9 cellular contexts compared by ENCODE assay signal in the genomic region with DNA sequence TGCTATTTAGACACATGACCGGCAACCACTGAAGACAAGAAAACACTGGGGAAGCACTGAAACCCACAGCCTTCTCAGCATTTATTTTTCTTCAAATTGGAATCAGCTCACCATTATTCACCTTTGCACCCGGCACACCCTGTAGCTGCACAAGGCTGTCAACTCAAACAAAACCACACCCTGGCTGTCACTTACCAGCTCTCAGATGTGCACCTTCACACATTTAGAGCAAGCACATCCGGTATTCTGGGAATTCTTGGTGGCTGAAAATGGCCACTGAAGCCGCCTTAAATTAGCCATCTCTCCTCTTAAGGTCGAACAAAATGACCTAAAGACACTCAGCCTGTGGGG. TPM values are rescaled to one million over a fixed set of nuclear protein-coding genes. Genes with fewer than 3 reads are reported as not detected.
DNase-seq lines count a peak whose midpoint lies in the region; ATAC-seq and TF ChIP-seq lines count a peak whose summit lies in the region.
"Had no signal": no experiment of that assay in that cellular context is flagged by ENCODE, and none has a peak within 500 bp of the region (broad histone marks: within the 10 kb centered on the region; RNA-seq: fewer than 3 reads in every experiment).

No MANE protein-coding gene starts in this region.

- CTCF ChIA-PET in PC-9 (lab: Charles Lee) (no interaction called here), MCF 10A (lab: Yijun Ruan, JAX) (interaction anchor here (0.7 to 1.5 kb wide), 5 partner anchors 11 to 192 kb away, joined by 3 to 4 read pairs (median 3); no protein-coding TSS in a partner anchor)
- CTCF ChIA-PET in naive thymus-derived CD4-positive, alpha-beta T cell (lab: Charles Lee) = interaction anchor here (0.7 to 1.2 kb wide), 5 partner anchors 10 to 150 kb away, joined by 3 to 7 read pairs (median 5); a partner anchor contains a TSS

- TF ChIP-seq CTCF in GM12875 (IDR thresholded peaks at IDR 0.05; ENCODE audit: borderline replicate concordance, insufficient read depth, low read depth, low read length) (no peak), PC-9 (conservative IDR thresholded peaks at IDR 0.05) (no peak), MCF 10A (IDR thresholded peaks at IDR 0.05; ENCODE audit: unreplicated experiment) (no peak), upper lobe of right lung (IDR thresholded peaks at IDR 0.05) (no peak)

- peak overlapping the region; percentile 81 for H2AFZ ChIP-seq in PC-9

- intact Hi-C loops in PC-9 (cut with micrococcal nuclease; ENCODE audit: unreplicated experiment) (loop anchor here (2.0 to 10.0 kb wide), 4 partner anchors 52 to 170 kb away; a partner anchor contains a TSS), MCF 10A (cut with micrococcal nuclease) (loop anchor here (2.0 to 5.0 kb wide), 4 partner anchors 28 to 170 kb away; a partner anchor contains a TSS), upper lobe of right lung (cut with DNase I) (no loop called here)
- intact Hi-C loops in naive thymus-derived CD4-positive, alpha-beta T cell (cut with micrococcal nuclease) = loop anchor here (1.0 to 10.0 kb wide), 5 partner anchors 20 to 1478 kb away; a partner anchor contains a TSS

- H3K36me3 ChIP-seq in PC-9 (ENCODE audit: low read depth) (no peaks in the 10 kb centered on the region), upper lobe of right lung (no peaks in the 10 kb centered on the region)
- H3K36me3 ChIP-seq in naive thymus-derived CD4-positive, alpha-beta T cell (ENCODE audit: control insufficient read depth in 2 of 3, insufficient read depth in 3 of 3, low read length in 3 of 3) = no peaks in the 10 kb centered on the region

- H3K4me1 ChIP-seq in PC-9 (replicated peaks; ENCODE audit: insufficient read depth) (peaks cover 29% of the 10 kb centered on the region), upper lobe of right lung (peaks cover 33% of the 10 kb centered on the region)
- peaks cover 41 to 48% of the 10 kb centered on the region in 2 donors for H3K4me1 ChIP-seq in naive thymus-derived CD4-positive, alpha-beta T cell (ENCODE audit: control insufficient read depth in 2 of 2, insufficient read depth in 2 of 2, low read length in 2 of 2)

- H3K9me2 ChIP-seq in PC-9 (ENCODE audit: insufficient read depth) = no peaks in the 10 kb centered on the region

- POLR2A ChIA-PET in PC-9 (lab: Charles Lee; ENCODE audit: unreplicated experiment) (interaction anchor here (0.5 to 1.0 kb wide), 3 partner anchors 50 to 53 kb away, joined by 3 to 6 read pairs (median 4); no protein-coding TSS in a partner anchor), MCF 10A (lab: Yijun Ruan, JAX) (interaction anchor here (0.6 to 1.7 kb wide), 8 partner anchors 11 to 1847 kb away, joined by 3 to 12 read pairs (median 4); a partner anchor contains a TSS)
- POLR2A ChIA-PET in naive thymus-derived CD4-positive, alpha-beta T cell (lab: Charles Lee) = interaction anchor here (0.9 to 3.4 kb wide), 9 partner anchors 12 to 172 kb away, joined by 3 to 27 read pairs (median 6); a partner anchor contains a TSS

- H3K4me3 Mint-ChIP-seq in MCF 10A (ENCODE audit: unreplicated experiment) = peak overlapping the region; percentile 71
- H3K4me3 Mint-ChIP-seq in naive thymus-derived CD4-positive, alpha-beta T cell = peak overlapping the region; percentile 74 to 99 (median 84)

- H3K9me3 ChIP-seq in PC-9 (ENCODE audit: insufficient read depth, low read depth) = no peaks in the 10 kb centered on the region
- H3K9me3 ChIP-seq in naive thymus-derived CD4-positive, alpha-beta T cell (ENCODE audit: control insufficient read depth in 2 of 3, low read length in 3 of 3) = no peaks in the 10 kb centered on the region
- no peaks in the 10 kb centered on the region for H3K9me3 ChIP-seq in upper lobe of right lung

- no peaks in the 10 kb centered on the region for H3K79me2 ChIP-seq in PC-9 (ENCODE audit: low read depth)

- H3K4me2 ChIP-seq in PC-9 = peak overlapping the region; percentile 78

- H3K4me3 ChIP-seq in GM12875 (ENCODE audit: low read depth, low read length) = peak overlapping the region; percentile 18
- H3K4me3 ChIP-seq in PC-9 = peak overlapping the region; percentile 50
- peak overlapping the region; percentile 29 for H3K4me3 ChIP-seq in naive thymus-derived CD4-positive, alpha-beta T cell (ENCODE audit: low read length)
- H3K4me3 ChIP-seq in upper lobe of right lung = peak overlapping the region; percentile 35

- H3K27me3 ChIP-seq in PC-9 (ENCODE audit: insufficient read depth, low read depth) = peaks cover 1% of the 10 kb centered on the region; the same call in 1 of the 2 replicates
- H3K27me3 ChIP-seq in naive thymus-derived CD4-positive, alpha-beta T cell (ENCODE audit: control insufficient read depth in 2 of 2, insufficient read depth in 2 of 2, low read length in 2 of 2) = no peaks in the 10 kb centered on the region
- no peaks in the 10 kb centered on the region for H3K27me3 ChIP-seq in upper lobe of right lung

- no peaks in the 10 kb centered on the region for H4K20me1 ChIP-seq in PC-9 (ENCODE audit: insufficient read depth)

- H3K27ac ChIP-seq in PC-9 (peak overlapping the region; percentile 76), upper lobe of right lung (peak overlapping the region; percentile 70)
- peak overlapping the region; percentile 71 for H3K27ac ChIP-seq in naive thymus-derived CD4-positive, alpha-beta T cell (ENCODE audit: low read depth, low read length)

- peaks cover 10% of the 10 kb centered on the region for H3K4me1 Mint-ChIP-seq in MCF 10A (ENCODE audit: insufficient read depth, unreplicated experiment)
- peaks cover 35 to 75% (median 64%) of the 10 kb centered on the region in 7 donors for H3K4me1 Mint-ChIP-seq in naive thymus-derived CD4-positive, alpha-beta T cell

- no peaks in the 10 kb centered on the region for H3K9me3 Mint-ChIP-seq in MCF 10A (ENCODE audit: unreplicated experiment)
- peaks cover 0 to 4% (median 0%) of the 10 kb centered on the region in 11 donors for H3K9me3 Mint-ChIP-seq in naive thymus-derived CD4-positive, alpha-beta T cell

- DNase-seq in H4 (ENCODE audit: low spot score) (peak; percentile 69), PC-9 (peak; percentile 20 to 44), MCF 10A (ENCODE audit: unreplicated experiment) (no peak), upper lobe of right lung (no peak), NCI-H446 (lab: John Stamatoyannopoulos, UW) (no peak)
- peak in 6 of 9 donors; percentile 66 to 84 (median 82) for DNase-seq in naive thymus-derived CD4-positive, alpha-beta T cell

- H3F3A ChIP-seq in PC-9 (ENCODE audit: insufficient read depth, low read depth) = peaks cover 14% of the 10 kb centered on the region

- BruUV-seq in PC-9 (replicated peaks; lab: Mats Ljungman, UMichigan) (TSS peak; percentile 75), MCF 10A (replicated peaks; lab: Mats Ljungman, UMichigan) (TSS peak; percentile 62)

- H3K27me3 Mint-ChIP-seq in MCF 10A (ENCODE audit: insufficient read depth, unreplicated experiment) = peaks cover 11% of the 10 kb centered on the region
- peaks cover 0 to 19% (median 0%) of the 10 kb centered on the region in 5 donors for H3K27me3 Mint-ChIP-seq in naive thymus-derived CD4-positive, alpha-beta T cell

- ATAC-seq in naive thymus-derived CD4-positive, alpha-beta T cell = peak; percentile 57
- ATAC-seq in upper lobe of right lung (peak; percentile 0), HG03097 (IDR thresholded peaks at IDR 0.05; ENCODE audit: low FRiP score, unreplicated experiment) (no peak)

- H3K36me3 Mint-ChIP-seq in MCF 10A (ENCODE audit: insufficient read depth, unreplicated experiment) = no peaks in the 10 kb centered on the region
- H3K36me3 Mint-ChIP-seq in naive thymus-derived CD4-positive, alpha-beta T cell = peaks cover 0 to 5% (median 0%) of the 10 kb centered on the region in 5 donors

- H3K27ac Mint-ChIP-seq in MCF 10A (ENCODE audit: low read depth, unreplicated experiment) = peak overlapping the region; percentile 90
- H3K27ac Mint-ChIP-seq in naive thymus-derived CD4-positive, alpha-beta T cell = peak overlapping the region; percentile 90 to 100 (median 96)

RNA-seq across cellular contexts. Expression of a gene that starts 5.9 kb away (rescaled TPM):
- 1.9 and 2.7 TPM in 2 replicates for total RNA-seq in H4 (2014; rRNA removed; shearing (Covaris generic))
- total RNA-seq in PC-9 (2021) (12.9 and 13.6 TPM in 2 replicates), MCF 10A (2022) (1.6 and 2.5 TPM in 2 replicates), upper lobe of right lung (16.6 TPM)
- 10 to 100 TPM; 15.2 to 26.5 (median 16.1) TPM for total RNA-seq in naive thymus-derived CD4-positive, alpha-beta T cell
- 1 to 10 TPM; 6.1 to 7.4 TPM for polyA plus RNA-seq in naive thymus-derived CD4-positive, alpha-beta T cell

RNA-seq across cellular contexts. Expression of a gene that starts 6.2 kb away (rescaled TPM):
- not detected in 2 replicates for total RNA-seq in H4 (2014; rRNA removed; shearing (Covaris generic))
- 0.48 and 0.85 TPM in 2 replicates for total RNA-seq in PC-9 (2021)
- total RNA-seq in MCF 10A (2022) = 0.16 TPM in 1 of 2 replicates, not detected in the other
- total RNA-seq in naive thymus-derived CD4-positive, alpha-beta T cell = under 1 TPM in 2 of 5 experiments, not detected in 3; 0.12 to 0.27 TPM
- polyA plus RNA-seq in naive thymus-derived CD4-positive, alpha-beta T cell = not detected
- not detected for total RNA-seq in upper lobe of right lung
- total RNA-seq: T-helper 2 cell treated with Interferon-gamma antibody and Interleukin-4, amounts not matched to agents 100 ng/mL and 5 ng/mL, for 36 hours had no signal

RNA-seq across cellular contexts. Expression of a gene that starts 56.4 kb away (rescaled TPM):
- 72.9 and 126 TPM in 2 replicates for total RNA-seq in H4 (2014; rRNA removed; shearing (Covaris generic))
- 63.5 and 95.4 TPM in 2 replicates for total RNA-seq in PC-9 (2021)
- 81.4 and 89.7 TPM in 2 replicates for total RNA-seq in MCF 10A (2022)
- 100 to 1,000 TPM in 1 of 5 experiments, 10 to 100 TPM in 4; 80.7 to 101 (median 91.8) TPM for total RNA-seq in naive thymus-derived CD4-positive, alpha-beta T cell
- 10 to 100 TPM; 69.4 to 96.8 TPM for polyA plus RNA-seq in naive thymus-derived CD4-positive, alpha-beta T cell
- total RNA-seq in upper lobe of right lung = 41.0 TPM

Comparison
In these comparisons a context has a peak if more than half of its experiments do, and no peak if none do; other contexts are left out.
1. DNase-seq: peak in H4 (single experiment), PC-9 (2 of 2) and naive thymus-derived CD4-positive, alpha-beta T cell (6 of 9); none in MCF 10A (single experiment), upper lobe of right lung (single experiment) and NCI-H446 (0 of 2).
2. Peak in every context shown above with its lines, with median percentiles within 50 percentile points of each other: H3K4me3 ChIP-seq and H3K27ac ChIP-seq.